1 cellular context compared by ENCODE assay signal in genomic region chr2:6880200-6880733, GRCh38.
TF ChIP-seq lines count a peak whose summit lies in the region.

No MANE protein-coding gene starts in this region.

TF ChIP-seq in K562, 482 proteins besides CTCF, POLR2A, EP300 and RAD21 (continued from another document):
- TF ChIP-seq ETS2 (tag; IDR thresholded peaks at IDR 0.05; ENCODE audit: borderline replicate concordance, poor library complexity, severe bottlenecking) (no peak), MTA1 (IDR thresholded peaks at IDR 0.05; ENCODE audit: borderline replicate concordance) (peak; percentile 76; the same call in 1 of the 2 replicates), ZNF785 (CRISPR knock-in tag; IDR thresholded peaks at IDR 0.05) (no peak), MITF (IDR thresholded peaks at IDR 0.05) (no peak), PBX2 (CRISPR knock-in tag; IDR thresholded peaks at IDR 0.05; ENCODE audit: low read depth) (no peak), PBX2 (tag; conservative IDR thresholded peaks at IDR 0.05; ENCODE audit: low read depth) (peak; percentile 52), POLR2AphosphoS2 (IDR thresholded peaks at IDR 0.05; ENCODE audit: low read length) (no peak)
TF ChIP-seq in K562: peak in this region for 102.
